1 cellular context compared by ENCODE assay signal in the genomic region with DNA sequence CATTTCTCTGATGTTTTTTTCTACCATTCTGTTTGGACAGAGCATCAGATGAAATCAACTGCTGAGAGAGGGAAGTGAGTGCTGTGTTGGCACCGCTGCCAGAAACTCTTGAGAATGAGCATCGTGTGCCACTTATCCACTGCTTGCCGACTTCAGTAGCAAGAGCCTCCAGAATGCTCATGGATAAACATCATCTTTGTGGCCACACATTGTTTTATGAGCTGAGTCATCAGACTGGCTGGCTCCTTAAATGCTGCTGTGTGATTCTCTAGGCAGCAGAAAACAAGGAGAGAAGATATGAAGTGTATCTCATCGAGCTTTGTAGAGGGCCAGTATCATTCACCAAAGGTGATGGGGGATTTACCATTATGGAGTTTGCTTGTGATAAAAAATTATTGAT.
TF ChIP-seq lines count a peak whose summit lies in the region.

No MANE protein-coding gene starts in this region.

TF ChIP-seq in HEK293, 187 proteins besides CTCF, POLR2A, EP300 and RAD21 (continued from another document and continues in another):
- TF ChIP-seq, protein P1, sequence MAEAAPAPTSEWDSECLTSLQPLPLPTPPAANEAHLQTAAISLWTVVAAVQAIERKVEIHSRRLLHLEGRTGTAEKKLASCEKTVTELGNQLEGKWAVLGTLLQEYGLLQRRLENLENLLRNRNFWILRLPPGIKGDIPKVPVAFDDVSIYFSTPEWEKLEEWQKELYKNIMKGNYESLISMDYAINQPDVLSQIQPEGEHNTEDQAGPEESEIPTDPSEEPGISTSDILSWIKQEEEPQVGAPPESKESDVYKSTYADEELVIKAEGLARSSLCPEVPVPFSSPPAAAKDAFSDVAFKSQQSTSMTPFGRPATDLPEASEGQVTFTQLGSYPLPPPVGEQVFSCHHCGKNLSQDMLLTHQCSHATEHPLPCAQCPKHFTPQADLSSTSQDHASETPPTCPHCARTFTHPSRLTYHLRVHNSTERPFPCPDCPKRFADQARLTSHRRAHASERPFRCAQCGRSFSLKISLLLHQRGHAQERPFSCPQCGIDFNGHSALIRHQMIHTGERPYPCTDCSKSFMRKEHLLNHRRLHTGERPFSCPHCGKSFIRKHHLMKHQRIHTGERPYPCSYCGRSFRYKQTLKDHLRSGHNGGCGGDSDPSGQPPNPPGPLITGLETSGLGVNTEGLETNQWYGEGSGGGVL (tag by site-specific recombination; IDR thresholded peaks at IDR 0.05), result peak; percentile 44; the same call in 1 of the 2 replicates
- TF ChIP-seq ELK4 (IDR thresholded peaks at IDR 0.05; ENCODE audit: borderline replicate concordance, low read depth, low read length), result no peak
- TF ChIP-seq ZNF140 (tag by site-specific recombination; IDR thresholded peaks at IDR 0.05), result no peak
- no peak for TF ChIP-seq ZNF792 (tag by site-specific recombination; IDR thresholded peaks at IDR 0.05)
- peak; percentile 86 for TF ChIP-seq ZEB2 (tag by site-specific recombination; IDR thresholded peaks at IDR 0.05)
- TF ChIP-seq ZNF423 (tag by site-specific recombination; IDR thresholded peaks at IDR 0.05), result no peak
- no peak for TF ChIP-seq ZNF791 (tag by site-specific recombination; IDR thresholded peaks at IDR 0.05)
- no peak; the same call in 1 of the 2 replicates for TF ChIP-seq KLF10 (tag by site-specific recombination; IDR thresholded peaks at IDR 0.05)
- TF ChIP-seq ZNF623 (tag by site-specific recombination; IDR thresholded peaks at IDR 0.05), result no peak
- peak; percentile 93 for TF ChIP-seq ZNF600 (tag by site-specific recombination; IDR thresholded peaks at IDR 0.05)
- no peak for TF ChIP-seq OVOL3 (tag by site-specific recombination; IDR thresholded peaks at IDR 0.05)
- no peak for TF ChIP-seq ZNF324 (tag by site-specific recombination; IDR thresholded peaks at IDR 0.05)
- peak; percentile 87; the same call in 1 of the 2 replicates for TF ChIP-seq HOXD13 (CRISPR knock-in tag; IDR thresholded peaks at IDR 0.05; ENCODE audit: borderline replicate concordance)
- TF ChIP-seq ZNF747 (tag by site-specific recombination; IDR thresholded peaks at IDR 0.05), result no peak
- TF ChIP-seq ZNF660 (tag by site-specific recombination; IDR thresholded peaks at IDR 0.05), result peak; percentile 94
- TF ChIP-seq ZNF274 (IDR thresholded peaks at IDR 0.05; ENCODE audit: low read length), result no peak
- no peak for TF ChIP-seq ZNF274 (tag by site-specific recombination; IDR thresholded peaks at IDR 0.05; ENCODE audit: borderline replicate concordance)
- TF ChIP-seq, protein P2, sequence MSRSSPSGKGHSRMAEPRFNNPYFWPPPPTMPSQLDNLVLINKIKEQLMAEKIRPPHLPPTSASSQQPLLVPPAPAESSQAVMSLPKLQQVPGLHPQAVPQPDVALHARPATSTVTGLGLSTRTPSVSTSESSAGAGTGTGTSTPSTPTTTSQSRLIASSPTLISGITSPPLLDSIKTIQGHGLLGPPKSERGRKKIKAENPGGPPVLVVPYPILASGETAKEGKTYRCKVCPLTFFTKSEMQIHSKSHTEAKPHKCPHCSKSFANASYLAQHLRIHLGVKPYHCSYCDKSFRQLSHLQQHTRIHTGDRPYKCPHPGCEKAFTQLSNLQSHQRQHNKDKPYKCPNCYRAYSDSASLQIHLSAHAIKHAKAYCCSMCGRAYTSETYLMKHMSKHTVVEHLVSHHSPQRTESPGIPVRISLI (tag by site-specific recombination; IDR thresholded peaks at IDR 0.05), result no peak
- no peak for TF ChIP-seq HOXC10 (CRISPR knock-in tag; IDR thresholded peaks at IDR 0.05)
- 0 out of 2 replicates have a peak, but pooled peaks have one; percentile 17 for TF ChIP-seq ZNF558 (tag by site-specific recombination; IDR thresholded peaks at IDR 0.05)
- peak; percentile 62 for TF ChIP-seq ZNF629 (tag by site-specific recombination; IDR thresholded peaks at IDR 0.05)
- TF ChIP-seq MYNN (tag by site-specific recombination; IDR thresholded peaks at IDR 0.05; ENCODE audit: borderline replicate concordance), result no peak
- TF ChIP-seq ZNF626 (tag by site-specific recombination; IDR thresholded peaks at IDR 0.05), result no peak
- TF ChIP-seq ZNF146 (tag by site-specific recombination; IDR thresholded peaks at IDR 0.05), result 0 out of 2 replicates have a peak, but pooled peaks have one; percentile 19
- no peak for TF ChIP-seq HOXA7 (CRISPR knock-in tag; IDR thresholded peaks at IDR 0.05; ENCODE audit: borderline replicate concordance)
- TF ChIP-seq ZBTB17 (tag by site-specific recombination; IDR thresholded peaks at IDR 0.05), result peak; percentile 94
- no peak for TF ChIP-seq ZNF571 (tag by site-specific recombination; IDR thresholded peaks at IDR 0.05)
- TF ChIP-seq, protein P3, sequence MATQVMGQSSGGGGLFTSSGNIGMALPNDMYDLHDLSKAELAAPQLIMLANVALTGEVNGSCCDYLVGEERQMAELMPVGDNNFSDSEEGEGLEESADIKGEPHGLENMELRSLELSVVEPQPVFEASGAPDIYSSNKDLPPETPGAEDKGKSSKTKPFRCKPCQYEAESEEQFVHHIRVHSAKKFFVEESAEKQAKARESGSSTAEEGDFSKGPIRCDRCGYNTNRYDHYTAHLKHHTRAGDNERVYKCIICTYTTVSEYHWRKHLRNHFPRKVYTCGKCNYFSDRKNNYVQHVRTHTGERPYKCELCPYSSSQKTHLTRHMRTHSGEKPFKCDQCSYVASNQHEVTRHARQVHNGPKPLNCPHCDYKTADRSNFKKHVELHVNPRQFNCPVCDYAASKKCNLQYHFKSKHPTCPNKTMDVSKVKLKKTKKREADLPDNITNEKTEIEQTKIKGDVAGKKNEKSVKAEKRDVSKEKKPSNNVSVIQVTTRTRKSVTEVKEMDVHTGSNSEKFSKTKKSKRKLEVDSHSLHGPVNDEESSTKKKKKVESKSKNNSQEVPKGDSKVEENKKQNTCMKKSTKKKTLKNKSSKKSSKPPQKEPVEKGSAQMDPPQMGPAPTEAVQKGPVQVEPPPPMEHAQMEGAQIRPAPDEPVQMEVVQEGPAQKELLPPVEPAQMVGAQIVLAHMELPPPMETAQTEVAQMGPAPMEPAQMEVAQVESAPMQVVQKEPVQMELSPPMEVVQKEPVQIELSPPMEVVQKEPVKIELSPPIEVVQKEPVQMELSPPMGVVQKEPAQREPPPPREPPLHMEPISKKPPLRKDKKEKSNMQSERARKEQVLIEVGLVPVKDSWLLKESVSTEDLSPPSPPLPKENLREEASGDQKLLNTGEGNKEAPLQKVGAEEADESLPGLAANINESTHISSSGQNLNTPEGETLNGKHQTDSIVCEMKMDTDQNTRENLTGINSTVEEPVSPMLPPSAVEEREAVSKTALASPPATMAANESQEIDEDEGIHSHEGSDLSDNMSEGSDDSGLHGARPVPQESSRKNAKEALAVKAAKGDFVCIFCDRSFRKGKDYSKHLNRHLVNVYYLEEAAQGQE (tag by site-specific recombination; IDR thresholded peaks at IDR 0.05), result 0 out of 2 replicates have a peak, but pooled peaks have one; percentile 15
- TF ChIP-seq FEZF1 (tag by site-specific recombination; IDR thresholded peaks at IDR 0.05), result peak; percentile 100
- peak; percentile 71 for TF ChIP-seq IKZF3 (tag by site-specific recombination; IDR thresholded peaks at IDR 0.05)
- no peak for TF ChIP-seq ZNF548 (tag by site-specific recombination; IDR thresholded peaks at IDR 0.05)
- TF ChIP-seq SETDB1 (IDR thresholded peaks at IDR 0.05; ENCODE audit: insufficient read length, low read length), result peak; percentile 19
- TF ChIP-seq BCL11A (tag by site-specific recombination; IDR thresholded peaks at IDR 0.05; ENCODE audit: low read depth), result peak; percentile 35; the same call in 1 of the 2 replicates
- TF ChIP-seq KLF1 (tag by site-specific recombination; IDR thresholded peaks at IDR 0.05), result no peak
- TF ChIP-seq KLF7 (tag by site-specific recombination; IDR thresholded peaks at IDR 0.05; ENCODE audit: borderline replicate concordance), result no peak
- 0 out of 2 replicates have a peak, but pooled peaks have one; percentile 21 for TF ChIP-seq SCRT2 (tag by site-specific recombination; IDR thresholded peaks at IDR 0.05)
- TF ChIP-seq ZNF391 (tag by site-specific recombination; IDR thresholded peaks at IDR 0.05; ENCODE audit: borderline replicate concordance, low read depth), result no peak
- TF ChIP-seq KLF8 (tag by site-specific recombination; IDR thresholded peaks at IDR 0.05), result peak; percentile 47; the same call in 1 of the 2 replicates
- no peak for TF ChIP-seq RBAK (tag by site-specific recombination; IDR thresholded peaks at IDR 0.05)
- peak; percentile 39; the same call in 1 of the 2 replicates for TF ChIP-seq ZNF518A (tag by site-specific recombination; conservative IDR thresholded peaks at IDR 0.05; ENCODE audit: low read depth)
- no peak for TF ChIP-seq ZNF426 (tag by site-specific recombination; IDR thresholded peaks at IDR 0.05)
- TF ChIP-seq ZBTB6 (tag by site-specific recombination; IDR thresholded peaks at IDR 0.05), result peak; percentile 92
- TF ChIP-seq, protein P4, sequence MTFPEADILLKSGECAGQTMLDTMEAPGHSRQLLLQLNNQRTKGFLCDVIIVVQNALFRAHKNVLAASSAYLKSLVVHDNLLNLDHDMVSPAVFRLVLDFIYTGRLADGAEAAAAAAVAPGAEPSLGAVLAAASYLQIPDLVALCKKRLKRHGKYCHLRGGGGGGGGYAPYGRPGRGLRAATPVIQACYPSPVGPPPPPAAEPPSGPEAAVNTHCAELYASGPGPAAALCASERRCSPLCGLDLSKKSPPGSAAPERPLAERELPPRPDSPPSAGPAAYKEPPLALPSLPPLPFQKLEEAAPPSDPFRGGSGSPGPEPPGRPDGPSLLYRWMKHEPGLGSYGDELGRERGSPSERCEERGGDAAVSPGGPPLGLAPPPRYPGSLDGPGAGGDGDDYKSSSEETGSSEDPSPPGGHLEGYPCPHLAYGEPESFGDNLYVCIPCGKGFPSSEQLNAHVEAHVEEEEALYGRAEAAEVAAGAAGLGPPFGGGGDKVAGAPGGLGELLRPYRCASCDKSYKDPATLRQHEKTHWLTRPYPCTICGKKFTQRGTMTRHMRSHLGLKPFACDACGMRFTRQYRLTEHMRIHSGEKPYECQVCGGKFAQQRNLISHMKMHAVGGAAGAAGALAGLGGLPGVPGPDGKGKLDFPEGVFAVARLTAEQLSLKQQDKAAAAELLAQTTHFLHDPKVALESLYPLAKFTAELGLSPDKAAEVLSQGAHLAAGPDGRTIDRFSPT (tag by site-specific recombination; IDR thresholded peaks at IDR 0.05), result peak; percentile 87
- no peak for TF ChIP-seq ZNF394 (tag by site-specific recombination; IDR thresholded peaks at IDR 0.05; ENCODE audit: borderline replicate concordance)
- peak; percentile 69 for TF ChIP-seq ZIC2 (tag by site-specific recombination; IDR thresholded peaks at IDR 0.05)
- no peak for TF ChIP-seq ZNF837 (tag by site-specific recombination; IDR thresholded peaks at IDR 0.05)
- TF ChIP-seq GLIS1 (tag by site-specific recombination; IDR thresholded peaks at IDR 0.05), result 0 out of 2 replicates have a peak, but pooled peaks have one; percentile 15
- TF ChIP-seq, protein P5, sequence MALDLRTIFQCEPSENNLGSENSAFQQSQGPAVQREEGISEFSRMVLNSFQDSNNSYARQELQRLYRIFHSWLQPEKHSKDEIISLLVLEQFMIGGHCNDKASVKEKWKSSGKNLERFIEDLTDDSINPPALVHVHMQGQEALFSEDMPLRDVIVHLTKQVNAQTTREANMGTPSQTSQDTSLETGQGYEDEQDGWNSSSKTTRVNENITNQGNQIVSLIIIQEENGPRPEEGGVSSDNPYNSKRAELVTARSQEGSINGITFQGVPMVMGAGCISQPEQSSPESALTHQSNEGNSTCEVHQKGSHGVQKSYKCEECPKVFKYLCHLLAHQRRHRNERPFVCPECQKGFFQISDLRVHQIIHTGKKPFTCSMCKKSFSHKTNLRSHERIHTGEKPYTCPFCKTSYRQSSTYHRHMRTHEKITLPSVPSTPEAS (tag by site-specific recombination; IDR thresholded peaks at IDR 0.05), result no peak
